ENCODE assay signal across 22 cellular contexts in the genomic region with DNA sequence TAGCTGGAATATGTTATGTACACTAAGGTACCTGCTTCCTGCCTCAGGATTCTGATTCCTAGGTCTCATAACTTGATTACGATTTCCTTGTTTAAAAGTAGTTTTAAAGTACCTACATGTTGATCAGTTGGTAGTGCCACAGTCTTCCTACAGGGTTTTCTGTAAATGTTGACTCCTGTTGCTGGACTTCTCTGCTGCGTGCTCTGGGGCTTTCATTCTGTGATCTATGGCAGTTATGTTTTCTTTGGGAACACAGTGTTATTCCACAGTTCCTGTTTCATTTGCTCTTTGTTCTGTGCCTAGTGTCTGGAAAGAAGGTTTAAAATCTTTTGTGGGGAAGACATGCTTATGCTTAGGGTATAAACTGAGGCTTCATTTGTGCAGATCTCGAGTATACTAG.
DNase-seq lines count a peak whose midpoint lies in the region; ATAC-seq, FAIRE-seq and TF ChIP-seq lines count a peak whose summit lies in the region.
"Had no signal": no experiment of that assay in that cellular context is flagged by ENCODE, and none has a peak within 500 bp of the region (broad histone marks: within the 10 kb centered on the region; RNA-seq: fewer than 3 reads in every experiment).

No MANE protein-coding gene starts in this region.

- H4K20me1 ChIP-seq in keratinocyte (ENCODE audit: control insufficient read depth, extremely low read depth, insufficient read depth, low read length), result no peaks in the 10 kb centered on the region
- no peaks in the 10 kb centered on the region for H4K20me1 ChIP-seq in osteoblast (ENCODE audit: insufficient read depth, low read length)
- H4K20me1 ChIP-seq: BLaER1 had no signal

- ATAC-seq in HG03460 (IDR thresholded peaks at IDR 0.05; ENCODE audit: unreplicated experiment) (no peak), HG03108 (IDR thresholded peaks at IDR 0.05; ENCODE audit: unreplicated experiment) (no peak), Right ventricle myocardium inferior (no peak)
- ATAC-seq: K562 had no signal

- H3K27me3 ChIP-seq in keratinocyte (ENCODE audit: control insufficient read depth, extremely low read depth, insufficient read depth, low read length) (no peaks in the 10 kb centered on the region), osteoblast (ENCODE audit: insufficient read depth, low read length) (no peaks in the 10 kb centered on the region)
- H3K27me3 ChIP-seq: BLaER1, MG63 had no signal

- H3K4me1 ChIP-seq in keratinocyte (ENCODE audit: control insufficient read depth, extremely low read depth, insufficient read depth, low read length) (peaks cover 14% of the 10 kb centered on the region), osteoblast (ENCODE audit: insufficient read depth, low read length) (peaks cover 9% of the 10 kb centered on the region)
- H3K4me1 ChIP-seq: BLaER1 had no signal

- FAIRE-seq in H54 (lab: Jason Lieb, UNC) (peak; percentile 75), keratinocyte (lab: Jason Lieb, UNC) (peak; percentile 32)
- FAIRE-seq: GM19239, H1, K562, RCC 7860 had no signal

- no peak for DNase-seq in H54 (ENCODE audit: insufficient read length, low spot score)
- no peak for DNase-seq in caudate nucleus (lab: John Stamatoyannopoulos, UW)
- no peak for DNase-seq in keratinocyte (ENCODE audit: low read depth, low spot score)
- no peak for DNase-seq in osteoblast (ENCODE audit: insufficient read length, low spot score, missing footprints)
- DNase-seq in Right ventricle myocardium inferior (ENCODE audit: missing footprints), result no peak
- DNase-seq in osteocyte (ENCODE audit: extremely low spot score, unreplicated experiment), result no peak
- DNase-seq: ACHN; CD4-positive, alpha-beta T cell; COR-L47; DMS79; MG63; NCI-H1417 treated with DMSO at 0.1 percent for 48 hours; NCI-H187 treated with DMSO at 0.1 percent for 48 hours; NCI-H2107; NCI-H69 had no signal

- H3K4me3 ChIP-seq in keratinocyte (ENCODE audit: control insufficient read depth in 2 of 3, extremely low read depth in 1 of 3, insufficient read depth in 2 of 3, low read depth in 1 of 3, low read length in 3 of 3) (no peak overlapping the region), osteoblast (ENCODE audit: insufficient read depth, low read length) (no peak overlapping the region)
- H3K4me3 ChIP-seq: BLaER1, K562, MG63 had no signal

- no peaks in the 10 kb centered on the region for H3K27me3 Mint-ChIP-seq in osteocyte (ENCODE audit: unreplicated experiment)

- intact Hi-C loops in Right ventricle myocardium inferior (cut with DNase I), result no loop called here

- no peak overlapping the region for H3K27ac Mint-ChIP-seq in osteocyte (ENCODE audit: unreplicated experiment)
- H3K27ac Mint-ChIP-seq: CD4-positive, alpha-beta T cell had no signal

- no peak overlapping the region for H3K9ac ChIP-seq in keratinocyte (ENCODE audit: control insufficient read depth, extremely low read depth, insufficient read depth, low read length)
- H3K9ac ChIP-seq: BLaER1 had no signal

- H3K79me2 ChIP-seq in keratinocyte (ENCODE audit: control insufficient read depth, insufficient read depth, low read length), result no peaks in the 10 kb centered on the region
- H3K79me2 ChIP-seq in osteoblast (ENCODE audit: insufficient read depth, low read length), result no peaks in the 10 kb centered on the region

- H3K9me3 Mint-ChIP-seq in osteocyte (ENCODE audit: unreplicated experiment), result no peaks in the 10 kb centered on the region
- H3K9me3 Mint-ChIP-seq: CD4-positive, alpha-beta T cell had no signal

- H3K4me2 ChIP-seq in keratinocyte (ENCODE audit: control insufficient read depth, extremely low read depth, insufficient read depth, low read depth, low read length), result no peak overlapping the region
- H3K4me2 ChIP-seq in osteoblast (ENCODE audit: insufficient read depth, low read length), result no peak overlapping the region
- H3K4me2 ChIP-seq: BLaER1 had no signal

- H3K36me3 ChIP-seq in keratinocyte (ENCODE audit: control insufficient read depth in 2 of 2, extremely low read depth in 1 of 2, insufficient read depth in 2 of 2, low read length in 2 of 2) (no peaks in the 10 kb centered on the region), osteoblast (ENCODE audit: insufficient read depth, low read length) (no peaks in the 10 kb centered on the region)
- H3K36me3 ChIP-seq: BLaER1, MG63 had no signal

- no peaks in the 10 kb centered on the region for H3K36me3 Mint-ChIP-seq in osteocyte (ENCODE audit: unreplicated experiment)

- H3K4me3 Mint-ChIP-seq in osteocyte (ENCODE audit: unreplicated experiment), result no peak overlapping the region
- H3K4me3 Mint-ChIP-seq: CD4-positive, alpha-beta T cell had no signal

- no peaks in the 10 kb centered on the region for H3K4me1 Mint-ChIP-seq in osteocyte (ENCODE audit: unreplicated experiment)

- no peak overlapping the region for H2AFZ ChIP-seq in keratinocyte (ENCODE audit: control insufficient read depth, low read length)
- H2AFZ ChIP-seq in osteoblast (ENCODE audit: low read length), result peak overlapping the region; percentile 25

- no peaks in the 10 kb centered on the region for H3K9me1 ChIP-seq in keratinocyte (ENCODE audit: control insufficient read depth, extremely low read depth, insufficient read depth, low read length)

- H3K9me3 ChIP-seq in keratinocyte (ENCODE audit: control insufficient read depth, low read depth, low read length) (no peaks in the 10 kb centered on the region), osteoblast (ENCODE audit: low read depth, low read length) (no peaks in the 10 kb centered on the region)
- H3K9me3 ChIP-seq: BLaER1, MG63 had no signal

- peak overlapping the region; percentile 32 for H3K27ac ChIP-seq in caudate nucleus (ENCODE audit: low read depth, low read length)
- H3K27ac ChIP-seq in keratinocyte (ENCODE audit: control insufficient read depth, insufficient read depth, low read length), result no peak overlapping the region
- no peak overlapping the region for H3K27ac ChIP-seq in osteoblast (ENCODE audit: low read depth, low read length)
- H3K27ac ChIP-seq: BLaER1 had no signal

- TF ChIP-seq POLR2A in H54 (IDR thresholded peaks at IDR 0.05; ENCODE audit: low read depth, low read length), result no peak

- dilution Hi-C loops in keratinocyte (cut with MboI; ENCODE audit: extremely low pct_ligation_motif_present, low sequenced_read_pairs), result no loop called here

- no peak for TF ChIP-seq CTCF in keratinocyte (optimal IDR thresholded peaks at IDR 0.05 in 1 of 3, IDR thresholded peaks at IDR 0.05 in 1 of 3, conservative IDR thresholded peaks at IDR 0.05 in 1 of 3; ENCODE audit: extremely low read depth in 1 of 3, insufficient read depth in 2 of 3, low read length in 3 of 3)
- no peak for TF ChIP-seq CTCF in osteoblast (IDR thresholded peaks at IDR 0.05; ENCODE audit: extremely low read depth, low read depth, low read length)
- TF ChIP-seq CTCF in osteocyte (IDR thresholded peaks at IDR 0.05), result no peak
